ENCODE assay signal across 19 cellular contexts in genomic region chr10:4186849-4187248, GRCh38.
"Had no signal": no experiment of that assay in that cellular context is flagged by ENCODE, and none has a peak within 500 bp of the region (broad histone marks: within the 10 kb centered on the region; RNA-seq: fewer than 3 reads in every experiment).

No MANE protein-coding gene starts in this region.

- ATAC-seq: gastrocnemius medialis, heart right ventricle, left cardiac atrium, left lung, left ventricle myocardium superior, lower lobe of right lung, mucosa of descending colon had no signal

- H3K4me3 ChIP-seq: coronary artery, dorsolateral prefrontal cortex, esophagus squamous epithelium, gastrocnemius medialis, heart right ventricle, left lung, lower lobe of right lung, mucosa of descending colon had no signal

- H3K27me3 ChIP-seq: dorsolateral prefrontal cortex, esophagus squamous epithelium, gastrocnemius medialis, heart right ventricle, left lung had no signal

- DNase-seq: dermis blood vessel endothelial cell; dorsolateral prefrontal cortex; effector CD4-positive, alpha-beta T cell; effector memory CD4-positive, alpha-beta T cell; esophagus squamous epithelium; foreskin fibroblast; foreskin melanocyte; gastrocnemius medialis; glutamatergic neuron; head of caudate nucleus; heart right ventricle; hippocampal formation; left cardiac atrium; left lung; left ventricle myocardium superior; lower lobe of right lung; mesenchymal stem cell; mucosa of descending colon had no signal

- H3K36me3 ChIP-seq: esophagus squamous epithelium, gastrocnemius medialis, heart right ventricle, left lung, lower lobe of right lung had no signal

- H3K27ac ChIP-seq: coronary artery, dorsolateral prefrontal cortex, esophagus squamous epithelium, gastrocnemius medialis, heart right ventricle, left lung, lower lobe of right lung had no signal

- H3K4me1 ChIP-seq: gastrocnemius medialis, left lung had no signal

- H3K9me3 ChIP-seq: esophagus squamous epithelium, gastrocnemius medialis, heart right ventricle, left lung, lower lobe of right lung, mucosa of descending colon had no signal
